Comparison of ENCODE assay signal across 11 cellular contexts in genomic region chr2:165863816-165864221, GRCh38.
DNase-seq lines count a peak whose midpoint lies in the region; ATAC-seq, FAIRE-seq and TF ChIP-seq lines count a peak whose summit lies in the region.
"Had no signal": no experiment of that assay in that cellular context is flagged by ENCODE, and none has a peak within 500 bp of the region (broad histone marks: within the 10 kb centered on the region; RNA-seq: fewer than 3 reads in every experiment).

No MANE protein-coding gene starts in this region.

- H3K4me3 ChIP-seq in GM12865 (ENCODE audit: low read depth, low read length) = no peak overlapping the region
- H3K4me3 ChIP-seq: testis had no signal

- peaks cover 7% of the 10 kb centered on the region for H3K4me1 Mint-ChIP-seq in stimulated activated naive CD8-positive, alpha-beta T cell treated with anti-CD3 and anti-CD28 coated beads, Interleukin-15, amount 100 ng/mL, for 72 hours

- no peaks in the 10 kb centered on the region for H3K27me3 Mint-ChIP-seq in stimulated activated naive CD8-positive, alpha-beta T cell treated with anti-CD3 and anti-CD28 coated beads, Interleukin-15, amount 100 ng/mL, for 72 hours

- ATAC-seq in HG02981 (IDR thresholded peaks at IDR 0.05; ENCODE audit: unreplicated experiment) = peak; percentile 77
- no peak for ATAC-seq in stimulated activated naive CD8-positive, alpha-beta T cell treated with anti-CD3 and anti-CD28 coated beads, Interleukin-15, amount 100 ng/mL, for 72 hours
- no peak for ATAC-seq in sciatic nerve

- TF ChIP-seq CTCF in GM12865 (IDR thresholded peaks at IDR 0.05; ENCODE audit: insufficient read depth, low read depth, low read length, missing control alignments) (no peak), GM13977 (IDR thresholded peaks at IDR 0.05; ENCODE audit: extremely low read depth, insufficient read depth, missing control alignments) (no peak)

- intact Hi-C loops in sciatic nerve (cut with DNase I) = no loop called here

- FAIRE-seq in GM19239 (lab: Jason Lieb, UNC) = peak; percentile 4
- FAIRE-seq: H1 had no signal

- DNase-seq in GM12865 (ENCODE audit: low read depth) = peak; percentile 52
- DNase-seq in GM19239 (ENCODE audit: insufficient read length, low spot score) = no peak
- DNase-seq in cerebellum (ENCODE audit: low spot score) = peak; percentile 32
- DNase-seq in activated T-cell treated with anti-CD3 and anti-CD28 coated beads for 4 hours = no peak
- no peak for DNase-seq in GM13977 (ENCODE audit: low spot score)
- no peak for DNase-seq in stimulated activated naive CD8-positive, alpha-beta T cell treated with anti-CD3 and anti-CD28 coated beads, Interleukin-15, amount 100 ng/mL, for 72 hours
- no peak for DNase-seq in sciatic nerve (ENCODE audit: low spot score)
- DNase-seq: DMS153, testis had no signal

- H3K9me3 Mint-ChIP-seq in stimulated activated naive CD8-positive, alpha-beta T cell treated with anti-CD3 and anti-CD28 coated beads, Interleukin-15, amount 100 ng/mL, for 72 hours = peaks cover 20 to 32% of the 10 kb centered on the region in 2 donors

- in situ Hi-C loops in GM13977 (cut with MboI; ENCODE audit: low pct_unique_long_range_greater_than_20kb, low sequenced_read_pairs, unreplicated experiment) = no loop called here

- H3K4me3 Mint-ChIP-seq in stimulated activated naive CD8-positive, alpha-beta T cell treated with anti-CD3 and anti-CD28 coated beads, Interleukin-15, amount 100 ng/mL, for 72 hours = no peak overlapping the region

- H3K27ac Mint-ChIP-seq in stimulated activated naive CD8-positive, alpha-beta T cell treated with anti-CD3 and anti-CD28 coated beads, Interleukin-15, amount 100 ng/mL, for 72 hours = no peak overlapping the region

Comparison
In these comparisons a context has a peak if more than half of its experiments do, and no peak if none do; other contexts are left out.
1. DNase-seq: peak in GM12865 (single experiment) and cerebellum (single experiment); none in GM19239 (single experiment), activated T-cell treated with anti-CD3 and anti-CD28 coated beads for 4 hours (single experiment), GM13977 (single experiment), stimulated activated naive CD8-positive, alpha-beta T cell treated with anti-CD3 and anti-CD28 coated beads, Interleukin-15, amount 100 ng/mL, for 72 hours (0 of 2) and sciatic nerve (single experiment).